Comparison of ENCODE assay signal across 9 cellular contexts in the genomic region with DNA sequence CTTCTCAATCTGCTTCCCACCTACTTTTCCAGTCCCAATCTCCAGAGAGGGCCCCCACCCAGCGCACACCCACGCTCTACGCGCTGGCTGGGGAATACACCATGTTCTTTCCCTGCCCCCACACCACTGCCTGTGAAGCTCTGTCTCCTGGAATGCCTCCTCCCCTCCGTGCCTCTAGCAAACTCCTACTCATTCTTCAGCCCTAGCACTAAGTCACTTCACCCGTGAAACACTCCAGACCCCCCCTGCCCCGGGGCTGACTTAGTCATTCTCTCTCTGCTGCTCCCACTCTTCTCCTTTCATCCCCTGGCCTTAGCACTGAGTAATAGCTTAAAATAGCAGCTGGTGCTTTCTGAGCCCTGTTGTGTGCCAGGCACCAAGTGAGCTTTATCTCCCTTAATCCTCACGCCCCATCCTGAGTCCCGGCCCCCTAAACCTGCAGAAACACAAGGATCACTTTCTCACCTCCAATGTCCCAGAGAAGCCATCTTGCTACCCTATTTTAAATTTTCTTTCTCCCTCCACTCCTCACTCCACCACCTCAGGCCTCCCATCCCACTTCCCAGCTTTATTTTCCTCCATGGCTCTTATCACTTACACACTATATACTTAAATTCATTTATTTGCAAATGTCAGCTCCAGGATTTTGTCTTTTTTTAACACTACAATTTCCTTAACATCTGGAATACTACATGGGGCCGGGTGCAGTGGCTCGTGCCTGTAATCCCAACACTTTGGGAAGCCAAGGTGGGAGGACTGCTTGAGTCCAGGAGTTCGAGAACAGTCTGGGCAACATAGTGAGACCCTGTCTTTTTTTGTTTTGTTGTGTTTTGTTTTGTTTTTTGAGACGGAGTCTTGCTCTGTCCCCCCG. TPM values are rescaled to one million over a fixed set of nuclear protein-coding genes. Genes with fewer than 3 reads are reported as not detected.
DNase-seq lines count a peak whose midpoint lies in the region; ATAC-seq and TF ChIP-seq lines count a peak whose summit lies in the region.
"Had no signal": no experiment of that assay in that cellular context is flagged by ENCODE, and none has a peak within 500 bp of the region (broad histone marks: within the 10 kb centered on the region; RNA-seq: fewer than 3 reads in every experiment).

No MANE protein-coding gene starts in this region.

- intact Hi-C loops in left lung (cut with DNase I) = no loop called here

- TF ChIP-seq CTCF in NB4 (IDR thresholded peaks at IDR 0.05; ENCODE audit: low read depth, low read length) (no peak), left lung (IDR thresholded peaks at IDR 0.05) (no peak)

- peak overlapping the region in 9 of 11 experiments; percentile 6 to 69 (median 41); a peak in 15 of 22 replicates for H3K4me2 ChIP-seq in BLaER1 treated with 17β-estradiol and CSF1 and Interleukin-3, amounts not matched to agents 10 nM and 100 nM

- peaks cover under 1 to 35% (median 19%) of the 10 kb centered on the region in 10 experiments; a peak in 15 of 20 replicates for H3K4me1 ChIP-seq in BLaER1 treated with 17β-estradiol and CSF1 and Interleukin-3, amounts not matched to agents 10 nM and 100 nM
- H3K4me1 ChIP-seq in left lung = peaks cover 12 to 24% of the 10 kb centered on the region in 2 donors

- TF ChIP-seq POLR2A in NB4 (IDR thresholded peaks at IDR 0.05; ENCODE audit: extremely low read depth, insufficient read length) = no peak

- H4K20me1 ChIP-seq in BLaER1 treated with 17β-estradiol and CSF1 and Interleukin-3, amounts not matched to agents 10 nM and 100 nM = no peaks in the 10 kb centered on the region

- H3K27me3 ChIP-seq in BLaER1 treated with 17β-estradiol and CSF1 and Interleukin-3, amounts not matched to agents 10 nM and 100 nM = no peaks in the 10 kb centered on the region
- no peaks in the 10 kb centered on the region for H3K27me3 ChIP-seq in left lung

- DNase-seq in NB4 (ENCODE audit: low read depth) (peak; percentile 32), astrocyte of the hippocampus (ENCODE audit: low read depth, low spot score) (peak; percentile 91), left lung (peak; percentile 74 to 78), DMS153 (lab: John Stamatoyannopoulos, UW) (no peak), NCI-H1092 (lab: John Stamatoyannopoulos, UW) (no peak)
- DNase-seq in stimulated activated CD8-positive, alpha-beta memory T cell treated with anti-CD3 and anti-CD28 coated beads, Interleukin-12 subunit alpha, Interleukin-12 subunit beta, amount 100 ng/mL, for 4 hours (ENCODE audit: low read depth) = peak; percentile 41

- ATAC-seq in left lung = peak; percentile 79
- no peak for ATAC-seq in HG03342 (IDR thresholded peaks at IDR 0.05; ENCODE audit: unreplicated experiment)

- H3K9me3 ChIP-seq in BLaER1 treated with 17β-estradiol and CSF1 and Interleukin-3, amounts not matched to agents 10 nM and 100 nM (replicated peaks in 1 of 11) = no peaks in the 10 kb centered on the region
- no peaks in the 10 kb centered on the region for H3K9me3 ChIP-seq in left lung

- H3K36me3 ChIP-seq in BLaER1 treated with 17β-estradiol and CSF1 and Interleukin-3, amounts not matched to agents 10 nM and 100 nM = no peaks in the 10 kb centered on the region
- no peaks in the 10 kb centered on the region for H3K36me3 ChIP-seq in left lung

- H3K27ac ChIP-seq in BLaER1 treated with 17β-estradiol and CSF1 and Interleukin-3, amounts not matched to agents 10 nM and 100 nM = no peak overlapping the region
- H3K27ac ChIP-seq in left lung = peak overlapping the region; percentile 39 to 43

- no peak overlapping the region for H3K4me3 ChIP-seq in BLaER1 treated with 17β-estradiol and CSF1 and Interleukin-3, amounts not matched to agents 10 nM and 100 nM
- no peak overlapping the region for H3K4me3 ChIP-seq in NB4 (ENCODE audit: low read depth, low read length)
- no peak overlapping the region for H3K4me3 ChIP-seq in left lung

- no peak overlapping the region for H3K9ac ChIP-seq in BLaER1 treated with 17β-estradiol and CSF1 and Interleukin-3, amounts not matched to agents 10 nM and 100 nM

RNA-seq across cellular contexts. Expression of gene PARD6B, which starts 6.3 kb away (rescaled TPM):
- 10 to 100 TPM; 23.5 to 37.3 TPM for total RNA-seq in left lung
- total RNA-seq: endothelial cell of umbilical vein had no signal

RNA-seq across cellular contexts. Expression of gene RIPOR3, which starts 33.7 kb away (rescaled TPM):
- total RNA-seq in left lung = 1 to 10 TPM; 2.3 to 7.0 TPM
- total RNA-seq: endothelial cell of umbilical vein had no signal

Comparison
In these comparisons a context has a peak if more than half of its experiments do, and no peak if none do; other contexts are left out.
1. H3K27ac ChIP-seq: peak in left lung (2 of 2); none in BLaER1 treated with 17β-estradiol and CSF1 and Interleukin-3, amounts not matched to agents 10 nM and 100 nM (0 of 11).
2. DNase-seq: peak in NB4 (single experiment), astrocyte of the hippocampus (single experiment), left lung (2 of 2) and stimulated activated CD8-positive, alpha-beta memory T cell treated with anti-CD3 and anti-CD28 coated beads, Interleukin-12 subunit alpha, Interleukin-12 subunit beta, amount 100 ng/mL, for 4 hours (single experiment); none in DMS153 (single experiment) and NCI-H1092 (single experiment).